10 cellular contexts compared by ENCODE assay signal in genomic region chr17:7590743-7591142, GRCh38. TPM values are rescaled to one million over a fixed set of nuclear protein-coding genes. Genes with fewer than 3 reads are reported as not detected.
A peak's percentile ranks its signal among the peaks of the same experiment; 100 is the strongest.
DNase-seq lines count a peak whose midpoint lies in the region; ATAC-seq and TF ChIP-seq lines count a peak whose summit lies in the region.
"Had no signal": no experiment of that assay in that cellular context is flagged by ENCODE, and none has a peak within 500 bp of the region (broad histone marks: within the 10 kb centered on the region; RNA-seq: fewer than 3 reads in every experiment).

No MANE protein-coding gene starts in this region.

- no peaks in the 10 kb centered on the region for H4K20me1 ChIP-seq in MM.1S (ENCODE audit: insufficient read depth, low read length)

- 0 out of 2 replicates have a peak, but pooled peaks cover 8% of the 10 kb centered on the region for H3F3A ChIP-seq in MM.1S (ENCODE audit: insufficient read depth, low read length)

- peaks cover 9% of the 10 kb centered on the region for H3K79me2 ChIP-seq in MM.1S (ENCODE audit: low read length)

- no peak for ATAC-seq in effector memory CD8-positive, alpha-beta T cell (replicated peaks)
- no peak for ATAC-seq in HG02798 (IDR thresholded peaks at IDR 0.05; ENCODE audit: poor library complexity, unreplicated experiment)

- peaks cover 59 to 97% of the 10 kb centered on the region in 2 donors for H3K36me3 ChIP-seq in neuronal stem cell (replicated peaks in 1 of 2; ENCODE audit: control insufficient read depth in 2 of 2, insufficient read depth in 2 of 2, low read length in 2 of 2)
- H3K36me3 ChIP-seq in MM.1S (replicated peaks; ENCODE audit: insufficient read depth, low read length), result no peaks in the 10 kb centered on the region; the same call in 1 of the 2 replicates

- no CpG with 5 or more reads among the region's 4 CpGs for WGBS in neuronal stem cell (ENCODE audit: extremely low coverage in 2 of 2, insufficient read length in 2 of 2, insufficient replicate concordance in 1 of 2), 2 donors

- H2BK5ac ChIP-seq in neuronal stem cell (ENCODE audit: low read length), result no peak overlapping the region

- no peak overlapping the region for H3K4ac ChIP-seq in neuronal stem cell (ENCODE audit: low read length)

- H2BK15ac ChIP-seq in neuronal stem cell (ENCODE audit: low read length), result no peak overlapping the region

- H3K14ac ChIP-seq in neuronal stem cell (ENCODE audit: low read length), result no peak overlapping the region

- no peak overlapping the region for H3K4me3 Mint-ChIP-seq in effector memory CD8-positive, alpha-beta T cell

- H3K9me3 ChIP-seq in neuronal stem cell (replicated peaks in 1 of 2; ENCODE audit: control insufficient read depth in 2 of 2, insufficient read depth in 1 of 2, low read depth in 1 of 2, low read length in 2 of 2) (no peaks in the 10 kb centered on the region), MM.1S (replicated peaks; ENCODE audit: insufficient read depth, low read length) (no peaks in the 10 kb centered on the region)
- H3K9me3 ChIP-seq: neutrophil had no signal

- no peaks in the 10 kb centered on the region for H3K9me2 ChIP-seq in MM.1S (replicated peaks; ENCODE audit: insufficient read depth, low read length)

- H3K4me1 Mint-ChIP-seq in effector memory CD8-positive, alpha-beta T cell (ENCODE audit: low read depth in 2 of 2), result peaks cover 2 to 4% of the 10 kb centered on the region in 2 donors

- H3K79me1 ChIP-seq in neuronal stem cell (ENCODE audit: low read depth, low read length), result peaks cover 3% of the 10 kb centered on the region

- H4K91ac ChIP-seq in neuronal stem cell (ENCODE audit: low read depth, low read length, poor library complexity), result no peak overlapping the region

- H3K4me3 ChIP-seq in neuronal stem cell (ENCODE audit: low read length in 2 of 2), result no peak overlapping the region
- H3K4me3 ChIP-seq in MM.1S (ENCODE audit: low read length), result no peak overlapping the region

- peak overlapping the region; percentile 40 for H3K4me2 ChIP-seq in neuronal stem cell (ENCODE audit: insufficient read depth, low read length, poor library complexity, severe bottlenecking)
- H3K4me2 ChIP-seq in MM.1S (ENCODE audit: low read depth, low read length), result no peak overlapping the region

- H3K4me1 ChIP-seq in neuronal stem cell (ENCODE audit: control insufficient read depth in 2 of 2, insufficient read depth in 1 of 2, low read depth in 1 of 2, low read length in 2 of 2) (peaks cover 11 to 35% of the 10 kb centered on the region in 2 donors), MM.1S (ENCODE audit: low read length) (no peaks in the 10 kb centered on the region)

- no peak for TF ChIP-seq CTCF in MM.1S (IDR thresholded peaks at IDR 0.05; ENCODE audit: low read length)

- H2AK5ac ChIP-seq in neuronal stem cell (ENCODE audit: low read depth, low read length), result no peak overlapping the region

- peak overlapping the region; percentile 14 to 66 for H3K27ac Mint-ChIP-seq in effector memory CD8-positive, alpha-beta T cell

- no peak overlapping the region for H2BK12ac ChIP-seq in neuronal stem cell (ENCODE audit: low read length)

- H3K27me3 ChIP-seq in neuronal stem cell (ENCODE audit: control insufficient read depth in 3 of 3, insufficient read depth in 3 of 3, low read depth in 1 of 3, low read length in 3 of 3) (no peaks in the 10 kb centered on the region), MM.1S (replicated peaks; ENCODE audit: insufficient read depth, low read length) (no peaks in the 10 kb centered on the region)
- H3K27me3 ChIP-seq: neutrophil had no signal

- DNase-seq in EH (ENCODE audit: low read depth) (peak; percentile 70), NCI-H82 treated with DMSO at 0.1 percent for 48 hours (lab: John Stamatoyannopoulos, UW; ENCODE audit: unreplicated experiment) (peak; percentile 75), neuronal stem cell (ENCODE audit: low spot score) (peak; percentile 74), COR-L47 (lab: John Stamatoyannopoulos, UW) (no peak), MM.1S (no peak), COLO668 (lab: John Stamatoyannopoulos, UW; ENCODE audit: unreplicated experiment) (no peak)
- DNase-seq in effector memory CD8-positive, alpha-beta T cell, result no peak
- DNase-seq: OCI-M1 had no signal

- no peak overlapping the region for H3K18ac ChIP-seq in neuronal stem cell (ENCODE audit: low read length)

- H2BK120ac ChIP-seq in neuronal stem cell (ENCODE audit: low read depth, low read length), result no peak overlapping the region

- no peak overlapping the region for H2AFZ ChIP-seq in neuronal stem cell (ENCODE audit: low read length)
- no peak overlapping the region for H2AFZ ChIP-seq in MM.1S (ENCODE audit: low read length)

- H4K8ac ChIP-seq in neuronal stem cell (ENCODE audit: low read depth, low read length), result no peak overlapping the region

- H3K9ac ChIP-seq in neuronal stem cell (ENCODE audit: low read depth, low read length, poor library complexity) (no peak overlapping the region), MM.1S (ENCODE audit: low read length) (no peak overlapping the region)

- no peak overlapping the region for H3K23ac ChIP-seq in neuronal stem cell (ENCODE audit: low read depth, low read length, poor library complexity)

- H3K9me3 Mint-ChIP-seq in effector memory CD8-positive, alpha-beta T cell, result no peaks in the 10 kb centered on the region

- H3K27me3 Mint-ChIP-seq in effector memory CD8-positive, alpha-beta T cell, result no peaks in the 10 kb centered on the region

- peak overlapping the region; percentile 95 for H3K27ac ChIP-seq in neuronal stem cell (replicated peaks; ENCODE audit: low read length)
- H3K27ac ChIP-seq in MM.1S (ENCODE audit: low read length), result no peak overlapping the region
- H3K27ac ChIP-seq: neutrophil had no signal

- peaks cover 50% of the 10 kb centered on the region for H3K36me3 Mint-ChIP-seq in effector memory CD8-positive, alpha-beta T cell (ENCODE audit: insufficient read depth)

RNA-seq across cellular contexts. Expression of gene SOX15, which starts 0.8 kb away (rescaled TPM):
- 10.1 TPM for polyA plus RNA-seq in neuronal stem cell (2013, experiment 1 of 2)
- polyA plus RNA-seq in neuronal stem cell (2013, experiment 2 of 2), result 9.9 TPM

RNA-seq across cellular contexts. Expression of gene MPDU1, which starts 7.1 kb away (rescaled TPM):
- 99.7 TPM for polyA plus RNA-seq in neuronal stem cell (2013, experiment 1 of 2)
- polyA plus RNA-seq in neuronal stem cell (2013, experiment 2 of 2), result 99.4 TPM

RNA-seq across cellular contexts. Expression of gene CD68, which starts 11.3 kb away (rescaled TPM):
- 0.13 TPM for polyA plus RNA-seq in neuronal stem cell (2013, experiment 1 of 2)
- 0.15 TPM for polyA plus RNA-seq in neuronal stem cell (2013, experiment 2 of 2)

RNA-seq across cellular contexts. Expression of gene FXR2, which starts 24.0 kb away (rescaled TPM):
- polyA plus RNA-seq in neuronal stem cell (2013, experiment 1 of 2), result 51.8 TPM
- 52.7 TPM for polyA plus RNA-seq in neuronal stem cell (2013, experiment 2 of 2)

RNA-seq across cellular contexts. Expression of gene SENP3, which starts 29.0 kb away (rescaled TPM):
- polyA plus RNA-seq in neuronal stem cell (2013, experiment 1 of 2), result 34.1 TPM
- 35.5 TPM for polyA plus RNA-seq in neuronal stem cell (2013, experiment 2 of 2)

Comparison
In these comparisons a context has a peak if more than half of its experiments do, and no peak if none do; other contexts are left out.
1. DNase-seq: peak in EH (single experiment), NCI-H82 treated with DMSO at 0.1 percent for 48 hours (single experiment) and neuronal stem cell (single experiment); none in effector memory CD8-positive, alpha-beta T cell (0 of 3), COR-L47 (single experiment), MM.1S (single experiment) and COLO668 (single experiment).